Comparison of ENCODE assay signal across 8 cellular contexts in genomic region chr22:50342651-50343540, GRCh38. TPM values are rescaled to one million over a fixed set of nuclear protein-coding genes. Genes with fewer than 3 reads are reported as not detected.
DNase-seq lines count a peak whose midpoint lies in the region; ATAC-seq and TF ChIP-seq lines count a peak whose summit lies in the region.

Gene PPP6R2, plus strand, starts transcription at chr22:50343327. Its CDS starts 50,582 bp downstream, at chr22:50393909.

- intact Hi-C loops in sciatic nerve (cut with DNase I): no loop called here

- in situ Hi-C loops in G401 (cut with HindIII; ENCODE audit: low sequenced_read_pairs): no loop called here
- in situ Hi-C loops in astrocyte of the cerebellum (cut with HindIII; ENCODE audit: low sequenced_read_pairs): no loop called here

- TF ChIP-seq CTCF in LNCaP clone FGC (IDR thresholded peaks at IDR 0.05; ENCODE audit: control insufficient read depth, extremely low read depth, insufficient read depth) (no peak), astrocyte of the cerebellum (IDR thresholded peaks at IDR 0.05; ENCODE audit: low read depth, low read length, missing control alignments) (no peak)

- H3K4me3 ChIP-seq in LNCaP clone FGC (ENCODE audit: low read depth, low read length): peak within 1 kb of the TSS; percentile 71
- peak within 1 kb of the TSS; percentile 75 for H3K4me3 ChIP-seq in astrocyte of the cerebellum (ENCODE audit: low read depth, low read length)

- peak; percentile 69 for DNase-seq in G401 (ENCODE audit: low spot score)
- peak; percentile 44 for DNase-seq in LNCaP clone FGC (ENCODE audit: low read depth)
- peak; percentile 91 for DNase-seq in T-helper 9 cell
- no peak for DNase-seq in astrocyte of the cerebellum (ENCODE audit: low read depth)
- peak in 49 of 51 donors; percentile 17 to 91 (median 66) for DNase-seq in hypothalamus (lab: John Stamatoyannopoulos, UW)
- peak; percentile 93 for DNase-seq in sciatic nerve (ENCODE audit: low spot score)
- no peak for DNase-seq in 8988T

- peak; percentile 63 for ATAC-seq in GM21786 (IDR thresholded peaks at IDR 0.05; ENCODE audit: unreplicated experiment)
- ATAC-seq in sciatic nerve: peak; percentile 88

RNA-seq across cellular contexts. Expression of gene PPP6R2, which starts in this region (rescaled TPM):
- total RNA-seq in G401 (2014; rRNA removed; shearing (Covaris generic)): 76.9 and 77.8 TPM in 2 replicates
- 42.1 TPM for total RNA-seq in sciatic nerve

Comparison
In these comparisons a context has a peak if more than half of its experiments do, and no peak if none do; other contexts are left out.
1. DNase-seq: peak in G401 (single experiment), LNCaP clone FGC (single experiment), T-helper 9 cell (single experiment), hypothalamus (49 of 51) and sciatic nerve (single experiment); none in astrocyte of the cerebellum (single experiment) and 8988T (single experiment).